In the genomic region with DNA sequence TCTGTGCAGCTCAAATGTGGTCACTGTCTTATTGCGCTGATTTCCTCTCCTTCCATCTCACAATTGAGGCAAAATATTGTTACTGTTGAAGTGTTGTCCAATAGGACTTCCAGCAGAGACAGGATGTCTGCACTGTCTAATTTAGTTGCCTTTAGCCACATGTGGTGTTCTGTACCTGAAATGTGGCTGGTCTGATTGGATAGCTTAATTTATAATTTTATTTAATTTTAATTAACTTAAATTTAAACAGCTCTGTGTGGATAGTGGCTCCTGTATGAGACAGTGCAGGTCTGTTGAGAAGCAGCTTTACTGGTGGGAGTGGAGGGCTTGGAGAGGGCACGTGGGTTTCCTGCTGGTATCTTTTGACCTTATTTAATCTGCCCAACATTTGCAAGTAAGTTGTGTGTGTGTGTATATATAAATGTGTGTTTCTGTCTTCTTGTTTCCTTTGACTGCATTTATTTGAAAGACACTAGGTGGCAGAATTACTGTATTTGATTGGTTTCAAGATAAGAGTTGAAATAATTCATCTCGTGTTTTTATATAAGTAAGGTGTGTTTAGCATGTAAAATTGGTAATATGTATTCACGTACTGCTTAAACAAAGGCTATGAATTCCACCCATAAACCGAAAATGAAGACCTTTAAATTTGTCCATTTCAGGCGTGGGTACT, we compare ENCODE assay signal across 8 cellular contexts. TPM values are rescaled to one million over a fixed set of nuclear protein-coding genes. Genes with fewer than 3 reads are reported as not detected.
A peak's percentile ranks its signal among the peaks of the same experiment; 100 is the strongest.
DNase-seq lines count a peak whose midpoint lies in the region; ATAC-seq and TF ChIP-seq lines count a peak whose summit lies in the region.

No MANE protein-coding gene starts in this region.

- no peak for TF ChIP-seq EP300 in tibial nerve (IDR thresholded peaks at IDR 0.05)

- 69 to 71% methylated on average over 6 of the region's 6 CpGs for WGBS in tibial nerve, 2 donors

- no peaks in the 10 kb centered on the region for H3K9me3 ChIP-seq in tibial nerve

- TF ChIP-seq CTCF in brain (conservative IDR thresholded peaks at IDR 0.05), result peak; percentile 46 to 57
- peak in 2 of 5 experiments; percentile 13 to 29 for TF ChIP-seq CTCF in tibial nerve (IDR thresholded peaks at IDR 0.05)
- TF ChIP-seq CTCF in GM20000 (IDR thresholded peaks at IDR 0.05; ENCODE audit: extremely low read depth, missing control alignments), result no peak

- H3K27ac Mint-ChIP-seq in brain, result peak overlapping the region in 4 of 5 experiments; percentile 51 to 81 (median 62)

- ATAC-seq in HG02623 (IDR thresholded peaks at IDR 0.05; ENCODE audit: unreplicated experiment) (no peak), HG03108 (IDR thresholded peaks at IDR 0.05; ENCODE audit: unreplicated experiment) (no peak)

- TF ChIP-seq POLR2A in tibial nerve (IDR thresholded peaks at IDR 0.05), result no peak

- H3K4me1 Mint-ChIP-seq in brain, result peaks cover 24% of the 10 kb centered on the region

- peaks cover 44% of the 10 kb centered on the region for H3K36me3 Mint-ChIP-seq in brain

- no peaks in the 10 kb centered on the region for H3K27me3 ChIP-seq in tibial nerve

- peaks cover 0 to 88% (median 6%) of the 10 kb centered on the region in 3 donors for H3K36me3 ChIP-seq in tibial nerve

- H3K9me3 Mint-ChIP-seq in brain, result no peaks in the 10 kb centered on the region

- H3K4me3 ChIP-seq in tibial nerve, result no peak overlapping the region

- no peak overlapping the region for H3K4me3 Mint-ChIP-seq in brain

- H3K27me3 Mint-ChIP-seq in brain, result no peaks in the 10 kb centered on the region

- H3K27ac ChIP-seq in tibial nerve, result no peak overlapping the region

- DNase-seq in DMS 273 treated with DMSO at 0.1 percent for 48 hours (lab: John Stamatoyannopoulos, UW) (peak; percentile 12), M059J (ENCODE audit: low read depth) (peak; percentile 14), lung microvascular endothelial cell (ENCODE audit: low read depth in 2 of 2) (peak; percentile 32 to 58), tibial nerve (ENCODE audit: low spot score in 2 of 2) (no peak), GM20000 (ENCODE audit: low spot score) (no peak)

- H3K4me1 ChIP-seq in tibial nerve, result no peaks in the 10 kb centered on the region

RNA-seq across cellular contexts. Expression of gene MSANTD1, which starts 55.3 kb away (rescaled TPM):
- 0.10 TPM in 1 of 2 replicates, not detected in the other for total RNA-seq in M059J (2014; rRNA removed; shearing (Covaris generic))
- 0.51 TPM for polyA plus RNA-seq in brain (ENCODE audit: insufficient read depth, low read depth, low replicate concordance)
- total RNA-seq in lung microvascular endothelial cell (under 0.01 and 0.40 TPM in 2 replicates), tibial nerve (1 to 10 TPM; 1.2 to 2.0 (median 1.4) TPM)

Comparison
In these comparisons a context has a peak if more than half of its experiments do, and no peak if none do; other contexts are left out.
1. DNase-seq: peak in DMS 273 treated with DMSO at 0.1 percent for 48 hours (single experiment), M059J (single experiment) and lung microvascular endothelial cell (2 of 2); none in tibial nerve (0 of 2) and GM20000 (single experiment).